Comparison of ENCODE assay signal across 1 cellular context in genomic region chr10:47160229-47160908, GRCh38.
TF ChIP-seq lines count a peak whose summit lies in the region.

No MANE protein-coding gene starts in this region.

TF ChIP-seq in IMR-90, 13 proteins besides CTCF, POLR2A, EP300 and RAD21:
- no peak for TF ChIP-seq FOS (IDR thresholded peaks at IDR 0.05; ENCODE audit: low read depth, low read length)
- TF ChIP-seq NFE2L2 (IDR thresholded peaks at IDR 0.05; ENCODE audit: low read depth, low read length): no peak
- TF ChIP-seq RFX5 (IDR thresholded peaks at IDR 0.05; ENCODE audit: low read depth, low read length): no peak
